In the genomic region with DNA sequence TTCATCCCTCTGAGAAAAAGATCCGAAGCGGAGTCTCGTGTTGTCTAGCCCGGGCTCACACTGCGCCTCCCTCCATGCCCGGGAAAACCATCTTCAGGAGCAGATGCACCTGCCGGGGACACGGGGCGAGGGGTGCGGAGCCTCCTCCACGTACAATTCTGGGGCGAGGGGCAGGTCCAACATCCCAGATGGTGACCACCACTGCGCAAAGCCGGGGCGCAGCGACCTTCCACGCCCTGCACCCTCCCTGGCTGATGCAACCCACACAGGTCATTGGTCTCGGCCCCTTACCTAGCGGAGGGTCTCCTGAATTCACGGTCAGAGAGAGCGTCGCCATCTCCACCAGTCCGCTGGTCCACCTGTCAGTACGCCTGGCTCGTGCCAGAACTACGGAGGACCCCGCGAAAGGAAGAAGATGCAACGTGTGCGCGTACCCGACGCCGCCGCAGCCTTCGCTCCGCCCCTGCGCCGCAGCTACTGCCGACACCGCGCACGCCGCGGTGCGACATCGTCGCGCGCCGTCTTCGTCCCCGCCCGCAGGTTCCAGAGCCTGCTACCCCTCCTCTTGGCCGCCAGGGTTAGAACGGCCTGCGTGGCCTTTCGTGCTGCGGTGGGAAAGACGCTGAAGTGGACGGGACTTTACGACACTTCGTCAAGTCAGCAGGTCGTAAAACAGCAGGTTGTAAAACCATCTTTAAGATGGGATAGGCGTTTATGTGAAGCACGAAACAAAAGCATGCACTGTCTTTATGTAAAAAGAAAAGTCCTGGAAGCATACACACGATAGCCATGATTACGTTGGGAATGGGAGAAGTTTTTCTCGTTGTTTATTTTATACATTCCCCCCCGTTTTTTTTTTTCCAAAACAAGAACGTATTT, we compare ENCODE assay signal across 1 cellular context.
A peak's percentile ranks its signal among the peaks of the same experiment; 100 is the strongest.
TF ChIP-seq lines count a peak whose summit lies in the region.

Gene EPRS1, minus strand, starts transcription at position 454 of the 879 bp plus-strand sequence. Its CDS starts 117 bp downstream, at position 337.

TF ChIP-seq in K562, 482 proteins besides CTCF, POLR2A, EP300 and RAD21 (continued from another document and continues in another):
- TF ChIP-seq NBN (IDR thresholded peaks at IDR 0.05; ENCODE audit: low read depth) (0 out of 2 replicates have a peak, but pooled peaks have one; percentile 60), ZSCAN32 (CRISPR knock-in tag; IDR thresholded peaks at IDR 0.05) (peak; percentile 89), GATA2 (CRISPR knock-in tag; IDR thresholded peaks at IDR 0.05) (no peak), RHOXF2B (CRISPR knock-in tag; conservative IDR thresholded peaks at IDR 0.05) (no peak), TFAM (CRISPR knock-in tag; conservative IDR thresholded peaks at IDR 0.05) (no peak), CBX3 (IDR thresholded peaks at IDR 0.05; ENCODE audit: borderline replicate concordance in 1 of 2, low read length in 2 of 2) (peak in 1 of 2 experiments; percentile 95; a peak in 1 of 3 replicates), MTA2 (IDR thresholded peaks at IDR 0.05; ENCODE audit: low read depth) (no peak; the same call in 1 of the 2 replicates), SOX6 (IDR thresholded peaks at IDR 0.05) (peak; percentile 75), DNMT1 (IDR thresholded peaks at IDR 0.05) (no peak), FOXP4 (CRISPR knock-in tag; IDR thresholded peaks at IDR 0.05; ENCODE audit: borderline replicate concordance) (0 out of 2 replicates have a peak, but pooled peaks have one; percentile 86), GABPA (tag; conservative IDR thresholded peaks at IDR 0.05; ENCODE audit: low read depth) (no peak), BRCA1 (IDR thresholded peaks at IDR 0.05) (no peak), BRCA1 (CRISPR knock-in tag; IDR thresholded peaks at IDR 0.05) (no peak), ARID1B (IDR thresholded peaks at IDR 0.05) (peak; percentile 49; the same call in 1 of the 2 replicates), SRSF1 (IDR thresholded peaks at IDR 0.05; ENCODE audit: low read depth, low read length) (no peak), ILK (tag; IDR thresholded peaks at IDR 0.05; ENCODE audit: borderline replicate concordance, low read depth) (no peak), NR1H2 (CRISPR knock-in tag; IDR thresholded peaks at IDR 0.05) (no peak), FIP1L1 (IDR thresholded peaks at IDR 0.05; ENCODE audit: low read depth, low read length, poor library complexity, severe bottlenecking) (peak; percentile 79), POLR2H (tag; IDR thresholded peaks at IDR 0.05; ENCODE audit: low read depth) (peak; percentile 90), TAF1 (IDR thresholded peaks at IDR 0.05; ENCODE audit: control insufficient read depth, extremely low read depth, insufficient read depth, low read length, severe bottlenecking) (peak; percentile 54), ZNF324 (CRISPR knock-in tag; IDR thresholded peaks at IDR 0.05) (no peak), KDM1A (IDR thresholded peaks at IDR 0.05) (no peak), FUS (optimal IDR thresholded peaks at IDR 0.05; ENCODE audit: low read depth, low read length) (no peak), ZBTB12 (CRISPR knock-in tag; IDR thresholded peaks at IDR 0.05) (peak; percentile 92), ZNF133 (CRISPR knock-in tag; IDR thresholded peaks at IDR 0.05) (no peak), PTRF (tag; IDR thresholded peaks at IDR 0.05) (no peak), KAT2B (IDR thresholded peaks at IDR 0.05; ENCODE audit: low read depth, low read length) (no peak), LARP7 (IDR thresholded peaks at IDR 0.05) (peak; percentile 55; the same call in 1 of the 2 replicates), SNIP1 (IDR thresholded peaks at IDR 0.05; ENCODE audit: low read depth) (0 out of 2 replicates have a peak, but pooled peaks have one; percentile 23)
- TF ChIP-seq, protein P1, sequence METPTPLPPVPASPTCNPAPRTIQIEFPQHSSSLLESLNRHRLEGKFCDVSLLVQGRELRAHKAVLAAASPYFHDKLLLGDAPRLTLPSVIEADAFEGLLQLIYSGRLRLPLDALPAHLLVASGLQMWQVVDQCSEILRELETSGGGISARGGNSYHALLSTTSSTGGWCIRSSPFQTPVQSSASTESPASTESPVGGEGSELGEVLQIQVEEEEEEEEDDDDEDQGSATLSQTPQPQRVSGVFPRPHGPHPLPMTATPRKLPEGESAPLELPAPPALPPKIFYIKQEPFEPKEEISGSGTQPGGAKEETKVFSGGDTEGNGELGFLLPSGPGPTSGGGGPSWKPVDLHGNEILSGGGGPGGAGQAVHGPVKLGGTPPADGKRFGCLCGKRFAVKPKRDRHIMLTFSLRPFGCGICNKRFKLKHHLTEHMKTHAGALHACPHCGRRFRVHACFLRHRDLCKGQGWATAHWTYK (CRISPR knock-in tag; IDR thresholded peaks at IDR 0.05), result peak; percentile 76
- TF ChIP-seq, protein P2, sequence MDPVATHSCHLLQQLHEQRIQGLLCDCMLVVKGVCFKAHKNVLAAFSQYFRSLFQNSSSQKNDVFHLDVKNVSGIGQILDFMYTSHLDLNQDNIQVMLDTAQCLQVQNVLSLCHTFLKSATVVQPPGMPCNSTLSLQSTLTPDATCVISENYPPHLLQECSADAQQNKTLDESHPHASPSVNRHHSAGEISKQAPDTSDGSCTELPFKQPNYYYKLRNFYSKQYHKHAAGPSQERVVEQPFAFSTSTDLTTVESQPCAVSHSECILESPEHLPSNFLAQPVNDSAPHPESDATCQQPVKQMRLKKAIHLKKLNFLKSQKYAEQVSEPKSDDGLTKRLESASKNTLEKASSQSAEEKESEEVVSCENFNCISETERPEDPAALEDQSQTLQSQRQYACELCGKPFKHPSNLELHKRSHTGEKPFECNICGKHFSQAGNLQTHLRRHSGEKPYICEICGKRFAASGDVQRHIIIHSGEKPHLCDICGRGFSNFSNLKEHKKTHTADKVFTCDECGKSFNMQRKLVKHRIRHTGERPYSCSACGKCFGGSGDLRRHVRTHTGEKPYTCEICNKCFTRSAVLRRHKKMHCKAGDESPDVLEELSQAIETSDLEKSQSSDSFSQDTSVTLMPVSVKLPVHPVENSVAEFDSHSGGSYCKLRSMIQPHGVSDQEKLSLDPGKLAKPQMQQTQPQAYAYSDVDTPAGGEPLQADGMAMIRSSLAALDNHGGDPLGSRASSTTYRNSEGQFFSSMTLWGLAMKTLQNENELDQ (CRISPR knock-in tag; IDR thresholded peaks at IDR 0.05; ENCODE audit: borderline replicate concordance), result no peak
- TF ChIP-seq, protein P3, sequence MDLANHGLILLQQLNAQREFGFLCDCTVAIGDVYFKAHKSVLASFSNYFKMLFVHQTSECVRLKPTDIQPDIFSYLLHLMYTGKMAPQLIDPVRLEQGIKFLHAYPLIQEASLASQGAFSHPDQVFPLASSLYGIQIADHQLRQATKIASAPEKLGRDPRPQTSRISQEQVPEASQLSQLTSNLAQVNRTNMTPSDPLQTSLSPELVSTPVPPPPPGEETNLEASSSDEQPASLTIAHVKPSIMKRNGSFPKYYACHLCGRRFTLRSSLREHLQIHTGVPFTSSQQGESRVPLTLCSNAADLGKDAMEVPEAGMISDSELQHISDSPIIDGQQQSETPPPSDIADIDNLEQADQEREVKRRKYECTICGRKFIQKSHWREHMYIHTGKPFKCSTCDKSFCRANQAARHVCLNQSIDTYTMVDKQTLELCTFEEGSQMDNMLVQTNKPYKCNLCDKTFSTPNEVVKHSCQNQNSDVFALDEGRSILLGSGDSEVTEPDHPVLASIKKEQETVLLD (IDR thresholded peaks at IDR 0.05), result peak; percentile 89
- TF ChIP-seq, protein P4, sequence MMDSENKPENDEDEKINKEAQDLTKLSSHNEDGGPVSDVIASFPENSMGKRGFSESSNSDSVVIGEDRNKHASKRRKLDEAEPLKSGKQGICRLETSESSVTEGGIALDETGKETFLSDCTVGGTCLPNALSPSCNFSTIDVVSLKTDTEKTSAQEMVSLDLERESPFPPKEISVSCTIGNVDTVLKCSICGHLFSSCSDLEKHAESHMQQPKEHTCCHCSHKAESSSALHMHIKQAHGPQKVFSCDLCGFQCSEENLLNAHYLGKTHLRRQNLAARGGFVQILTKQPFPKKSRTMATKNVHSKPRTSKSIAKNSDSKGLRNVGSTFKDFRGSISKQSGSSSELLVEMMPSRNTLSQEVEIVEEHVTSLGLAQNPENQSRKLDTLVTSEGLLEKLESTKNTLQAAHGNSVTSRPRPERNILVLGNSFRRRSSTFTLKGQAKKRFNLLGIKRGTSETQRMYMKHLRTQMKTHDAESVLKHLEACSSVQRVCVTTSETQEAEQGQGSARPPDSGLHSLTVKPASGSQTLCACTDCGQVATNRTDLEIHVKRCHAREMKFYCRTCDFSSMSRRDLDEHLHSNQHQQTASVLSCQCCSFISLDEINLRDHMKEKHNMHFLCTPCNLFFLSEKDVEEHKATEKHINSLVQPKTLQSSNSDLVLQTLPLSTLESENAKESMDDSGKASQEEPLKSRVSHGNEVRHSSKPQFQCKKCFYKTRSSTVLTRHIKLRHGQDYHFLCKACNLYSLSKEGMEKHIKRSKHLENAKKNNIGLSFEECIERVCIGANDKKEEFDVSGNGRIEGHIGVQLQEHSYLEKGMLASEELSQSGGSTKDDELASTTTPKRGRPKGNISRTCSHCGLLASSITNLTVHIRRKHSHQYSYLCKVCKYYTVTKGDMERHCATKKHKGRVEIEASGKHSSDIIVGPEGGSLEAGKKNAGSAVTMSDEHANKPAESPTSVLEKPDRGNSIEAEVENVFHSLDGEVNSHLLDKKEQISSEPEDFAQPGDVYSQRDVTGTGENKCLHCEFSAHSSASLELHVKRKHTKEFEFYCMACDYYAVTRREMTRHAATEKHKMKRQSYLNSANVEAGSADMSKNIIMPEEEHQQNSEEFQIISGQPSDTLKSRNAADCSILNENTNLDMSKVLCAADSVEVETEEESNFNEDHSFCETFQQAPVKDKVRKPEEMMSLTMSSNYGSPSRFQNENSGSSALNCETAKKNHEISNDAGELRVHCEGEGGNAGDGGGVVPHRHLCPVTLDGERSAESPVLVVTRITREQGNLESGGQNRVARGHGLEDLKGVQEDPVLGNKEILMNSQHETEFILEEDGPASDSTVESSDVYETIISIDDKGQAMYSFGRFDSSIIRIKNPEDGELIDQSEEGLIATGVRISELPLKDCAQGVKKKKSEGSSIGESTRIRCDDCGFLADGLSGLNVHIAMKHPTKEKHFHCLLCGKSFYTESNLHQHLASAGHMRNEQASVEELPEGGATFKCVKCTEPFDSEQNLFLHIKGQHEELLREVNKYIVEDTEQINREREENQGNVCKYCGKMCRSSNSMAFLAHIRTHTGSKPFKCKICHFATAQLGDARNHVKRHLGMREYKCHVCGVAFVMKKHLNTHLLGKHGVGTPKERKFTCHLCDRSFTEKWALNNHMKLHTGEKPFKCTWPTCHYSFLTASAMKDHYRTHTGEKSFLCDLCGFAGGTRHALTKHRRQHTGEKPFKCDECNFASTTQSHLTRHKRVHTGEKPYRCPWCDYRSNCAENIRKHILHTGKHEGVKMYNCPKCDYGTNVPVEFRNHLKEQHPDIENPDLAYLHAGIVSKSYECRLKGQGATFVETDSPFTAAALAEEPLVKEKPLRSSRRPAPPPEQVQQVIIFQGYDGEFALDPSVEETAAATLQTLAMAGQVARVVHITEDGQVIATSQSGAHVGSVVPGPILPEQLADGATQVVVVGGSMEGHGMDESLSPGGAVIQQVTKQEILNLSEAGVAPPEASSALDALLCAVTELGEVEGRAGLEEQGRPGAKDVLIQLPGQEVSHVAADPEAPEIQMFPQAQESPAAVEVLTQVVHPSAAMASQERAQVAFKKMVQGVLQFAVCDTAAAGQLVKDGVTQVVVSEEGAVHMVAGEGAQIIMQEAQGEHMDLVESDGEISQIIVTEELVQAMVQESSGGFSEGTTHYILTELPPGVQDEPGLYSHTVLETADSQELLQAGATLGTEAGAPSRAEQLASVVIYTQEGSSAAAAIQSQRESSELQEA (IDR thresholded peaks at IDR 0.05; ENCODE audit: low read depth), result no peak
- TF ChIP-seq, protein P5, sequence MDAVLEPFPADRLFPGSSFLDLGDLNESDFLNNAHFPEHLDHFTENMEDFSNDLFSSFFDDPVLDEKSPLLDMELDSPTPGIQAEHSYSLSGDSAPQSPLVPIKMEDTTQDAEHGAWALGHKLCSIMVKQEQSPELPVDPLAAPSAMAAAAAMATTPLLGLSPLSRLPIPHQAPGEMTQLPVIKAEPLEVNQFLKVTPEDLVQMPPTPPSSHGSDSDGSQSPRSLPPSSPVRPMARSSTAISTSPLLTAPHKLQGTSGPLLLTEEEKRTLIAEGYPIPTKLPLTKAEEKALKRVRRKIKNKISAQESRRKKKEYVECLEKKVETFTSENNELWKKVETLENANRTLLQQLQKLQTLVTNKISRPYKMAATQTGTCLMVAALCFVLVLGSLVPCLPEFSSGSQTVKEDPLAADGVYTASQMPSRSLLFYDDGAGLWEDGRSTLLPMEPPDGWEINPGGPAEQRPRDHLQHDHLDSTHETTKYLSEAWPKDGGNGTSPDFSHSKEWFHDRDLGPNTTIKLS (IDR thresholded peaks at IDR 0.05; ENCODE audit: borderline replicate concordance, low read depth), result peak; percentile 100
- TF ChIP-seq, protein P6, sequence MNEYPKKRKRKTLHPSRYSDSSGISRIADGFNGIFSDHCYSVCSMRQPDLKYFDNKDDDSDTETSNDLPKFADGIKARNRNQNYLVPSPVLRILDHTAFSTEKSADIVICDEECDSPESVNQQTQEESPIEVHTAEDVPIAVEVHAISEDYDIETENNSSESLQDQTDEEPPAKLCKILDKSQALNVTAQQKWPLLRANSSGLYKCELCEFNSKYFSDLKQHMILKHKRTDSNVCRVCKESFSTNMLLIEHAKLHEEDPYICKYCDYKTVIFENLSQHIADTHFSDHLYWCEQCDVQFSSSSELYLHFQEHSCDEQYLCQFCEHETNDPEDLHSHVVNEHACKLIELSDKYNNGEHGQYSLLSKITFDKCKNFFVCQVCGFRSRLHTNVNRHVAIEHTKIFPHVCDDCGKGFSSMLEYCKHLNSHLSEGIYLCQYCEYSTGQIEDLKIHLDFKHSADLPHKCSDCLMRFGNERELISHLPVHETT (CRISPR knock-in tag; conservative IDR thresholded peaks at IDR 0.05 in 1 of 2, IDR thresholded peaks at IDR 0.05 in 1 of 2), result peak in 1 of 2 experiments; percentile 89; a peak in 2 of 4 replicates
